27 cellular contexts compared by ENCODE assay signal in genomic region chr5:109685916-109686315, GRCh38. TPM values are rescaled to one million over a fixed set of nuclear protein-coding genes. Genes with fewer than 3 reads are reported as not detected.
DNase-seq lines count a peak whose midpoint lies in the region; ATAC-seq, FAIRE-seq and TF ChIP-seq lines count a peak whose summit lies in the region.
"Had no signal": no experiment of that assay in that cellular context is flagged by ENCODE, and none has a peak within 500 bp of the region (broad histone marks: within the 10 kb centered on the region; RNA-seq: fewer than 3 reads in every experiment).

No MANE protein-coding gene starts in this region.

- no peak for DNase-seq in A673 (ENCODE audit: low spot score)
- no peak for DNase-seq in D721Med (ENCODE audit: insufficient read length, low spot score)
- peak; percentile 95 for DNase-seq in NCI-H82 treated with DMSO at 0.1 percent for 48 hours (lab: John Stamatoyannopoulos, UW; ENCODE audit: unreplicated experiment)
- peak; percentile 84 for DNase-seq in SK-N-DZ (ENCODE audit: low spot score)
- DNase-seq in cardiac septum (ENCODE audit: low spot score) = no peak
- DNase-seq in adrenal gland = no peak
- no peak for DNase-seq in psoas muscle
- DNase-seq: 8988T; AML-193; Caco-2; Calu3; CD4-positive, alpha-beta T cell; CD8-positive, alpha-beta T cell; DMS 273 treated with DMSO at 0.1 percent for 48 hours; DMS153; DMS53; DMS79; DND-41; EL; GDM1 had no signal

- H3K27ac ChIP-seq in A673 (ENCODE audit: low read depth, low read length, poor library complexity, severe bottlenecking) (peak overlapping the region; percentile 65), adrenal gland (no peak overlapping the region), psoas muscle (no peak overlapping the region)
- H3K27ac ChIP-seq: BLaER1 treated with 17β-estradiol and CSF1 and Interleukin-3, amounts not matched to agents 10 nM and 100 nM; C4-2B had no signal

- peaks cover 17% of the 10 kb centered on the region for H3K4me1 ChIP-seq in A673 (ENCODE audit: insufficient read depth, low read length, poor library complexity, severe bottlenecking)
- no peaks in the 10 kb centered on the region for H3K4me1 ChIP-seq in adrenal gland (replicated peaks in 1 of 2)
- no peaks in the 10 kb centered on the region for H3K4me1 ChIP-seq in psoas muscle

- no peak for ATAC-seq in psoas muscle
- ATAC-seq: CD8-positive, alpha-beta T cell; GM12878 had no signal

- no TSS peak for BruUV-seq in A673 (replicated peaks; lab: Mats Ljungman, UMichigan)

- H3K4me3 ChIP-seq in A673 (ENCODE audit: low read depth, low read length, poor library complexity, severe bottlenecking) (no peak overlapping the region), adrenal gland (no peak overlapping the region), psoas muscle (no peak overlapping the region)
- H3K4me3 ChIP-seq: BLaER1 treated with 17β-estradiol and CSF1 and Interleukin-3, amounts not matched to agents 10 nM and 100 nM; GM12878 had no signal

- no peak for TF ChIP-seq CTCF in A673 (conservative IDR thresholded peaks at IDR 0.05; ENCODE audit: low read depth, low read length)
- no peak for TF ChIP-seq CTCF in D721Med (IDR thresholded peaks at IDR 0.05; ENCODE audit: insufficient read depth, missing control alignments)
- no peak for TF ChIP-seq CTCF in adrenal gland (IDR thresholded peaks at IDR 0.05)
- no peak for TF ChIP-seq CTCF in psoas muscle (IDR thresholded peaks at IDR 0.05)

- no peaks in the 10 kb centered on the region for H3K36me3 ChIP-seq in A673 (ENCODE audit: insufficient read depth, low read length, poor library complexity, severe bottlenecking)
- no peaks in the 10 kb centered on the region for H3K36me3 ChIP-seq in adrenal gland (replicated peaks in 1 of 2)
- no peaks in the 10 kb centered on the region for H3K36me3 ChIP-seq in psoas muscle (ENCODE audit: insufficient read depth in 1 of 2, low read depth in 1 of 2)
- H3K36me3 ChIP-seq: BLaER1 treated with 17β-estradiol and CSF1 and Interleukin-3, amounts not matched to agents 10 nM and 100 nM had no signal

- FAIRE-seq in D721Med (lab: Jason Lieb, UNC) = peak; percentile 73
- FAIRE-seq: A204.1, GM12878, GM12892, GM18507, GM19239 had no signal

- POLR2A ChIA-PET in A673 (lab: Charles Lee; ENCODE audit: low non-redundant PET) = no interaction called here

- TF ChIP-seq POLR2A in adrenal gland (IDR thresholded peaks at IDR 0.05) = no peak

- no peaks in the 10 kb centered on the region for H3K27me3 ChIP-seq in A673 (replicated peaks; ENCODE audit: insufficient read depth, low read depth, low read length, poor library complexity)
- H3K27me3 ChIP-seq in adrenal gland = no peaks in the 10 kb centered on the region
- H3K27me3 ChIP-seq in psoas muscle (ENCODE audit: insufficient read depth in 3 of 3, low read length in 2 of 3) = no peaks in the 10 kb centered on the region
- H3K27me3 ChIP-seq: BLaER1 treated with 17β-estradiol and CSF1 and Interleukin-3, amounts not matched to agents 10 nM and 100 nM had no signal

- intact Hi-C loops in A673 (cut with micrococcal nuclease; ENCODE audit: unreplicated experiment) (loop anchor here (5.0 to 10.0 kb wide), 6 partner anchors 181 to 1201 kb away; no protein-coding TSS in a partner anchor), cardiac septum (cut with DNase I) (no loop called here), adrenal gland (cut with DNase I) (no loop called here), psoas muscle (cut with DNase I) (loop anchor here in 1 of 2 donors (10.0 kb wide), 1 partner anchor 159 kb away; no protein-coding TSS in a partner anchor)

- H3K9me3 ChIP-seq in A673 (ENCODE audit: low read depth, low read length, poor library complexity, severe bottlenecking) (peaks cover 8% of the 10 kb centered on the region), adrenal gland (replicated peaks in 1 of 3) (peaks cover 0 to 7% (median 0%) of the 10 kb centered on the region in 3 donors), psoas muscle (no peaks in the 10 kb centered on the region)
- H3K9me3 ChIP-seq: BLaER1 treated with 17β-estradiol and CSF1 and Interleukin-3, amounts not matched to agents 10 nM and 100 nM; Caco-2 had no signal

- CTCF ChIA-PET in A673 (lab: Charles Lee) = interaction anchor here (0.6 kb wide), 1 partner anchor 178 kb away, joined by 4 read pairs; no protein-coding TSS in a partner anchor

- WGBS in adrenal gland, 4 donors = 83 to 87% (median 85%) methylated on average over 4 of the region's 4 CpGs
- WGBS in psoas muscle, 3 donors = 89 to 93% (median 89%) methylated on average over 4 of the region's 4 CpGs

RNA-seq across cellular contexts. Expression of gene MAN2A1, which starts 3.8 kb away (rescaled TPM):
- total RNA-seq in A673 (2021) = 128 and 138 TPM in 2 replicates
- polyA plus RNA-seq in SK-N-DZ (2014; cell fraction: cytosol; rRNA removed) = 11.3 and 16.4 TPM in 2 replicates
- 30.4 and 38.8 TPM in 2 replicates for polyA plus RNA-seq in SK-N-DZ (2014; cell fraction: nucleus; rRNA removed)
- 9.9 TPM for total RNA-seq in cardiac septum
- 100 to 1,000 TPM in 2 of 8 donors, 10 to 100 TPM in 6; 56.4 to 122 (median 88.6) TPM for total RNA-seq in adrenal gland
- polyA plus RNA-seq in adrenal gland = 10 to 100 TPM; 11.7 to 51.0 (median 14.2) TPM
- 10 to 100 TPM; 12.8 to 18.3 (median 15.7) TPM for total RNA-seq in psoas muscle
- polyA plus RNA-seq in psoas muscle = 10 to 100 TPM in 1 of 3 donors, 1 to 10 TPM in 2; 4.2 to 10.3 (median 7.1) TPM

Comparison
In these comparisons a context has a peak if more than half of its experiments do, and no peak if none do; other contexts are left out.
1. DNase-seq: peak in NCI-H82 treated with DMSO at 0.1 percent for 48 hours (single experiment) and SK-N-DZ (single experiment); none in A673 (single experiment), D721Med (single experiment), cardiac septum (single experiment), adrenal gland (0 of 7) and psoas muscle (0 of 2).